In genomic region chr10:121975295-121976086, GRCh38 we compare ENCODE assay signal across 8 cellular contexts. TPM values are rescaled to one million over a fixed set of nuclear protein-coding genes. Genes with fewer than 3 reads are reported as not detected.
DNase-seq lines count a peak whose midpoint lies in the region; ATAC-seq and TF ChIP-seq lines count a peak whose summit lies in the region.

No MANE protein-coding gene starts in this region.

- ATAC-seq in naive thymus-derived CD8-positive, alpha-beta T cell, result no peak

- H3K4me3 Mint-ChIP-seq in naive thymus-derived CD8-positive, alpha-beta T cell, result peak overlapping the region; percentile 41 to 86 (median 74)

- no peaks in the 10 kb centered on the region for H3K9me3 Mint-ChIP-seq in naive thymus-derived CD8-positive, alpha-beta T cell

- intact Hi-C loops in dorsolateral prefrontal cortex (cut with DNase I), result loop anchor here in 1 of 2 donors (2.0 kb wide), 1 partner anchor 47 kb away; the partner anchor contains the start of gene ATE1

- H3K27ac ChIP-seq in dorsolateral prefrontal cortex, result peak overlapping the region in 58 of 59 donors; percentile 55 to 98 (median 94)

- POLR2A ChIA-PET in naive thymus-derived CD8-positive, alpha-beta T cell (lab: Charles Lee), result interaction anchor here (0.7 to 3.0 kb wide), 3 partner anchors 9 to 48 kb away, joined by 3 to 26 read pairs (median 4); partner anchors contain the start of gene ATE1

- H3K4me3 ChIP-seq in LNCaP clone FGC (ENCODE audit: low read depth, low read length) (peak overlapping the region; percentile 62), dorsolateral prefrontal cortex (peak overlapping the region; percentile 68 to 95 (median 86))

- no peak for TF ChIP-seq CTCF in LNCaP clone FGC (IDR thresholded peaks at IDR 0.05; ENCODE audit: control insufficient read depth, extremely low read depth, insufficient read depth)
- peak in 28 of 56 donors; percentile 1 to 84 (median 62) for TF ChIP-seq CTCF in dorsolateral prefrontal cortex (IDR thresholded peaks at IDR 0.05 in 54 of 56, conservative IDR thresholded peaks at IDR 0.05 in 2 of 56; ENCODE audit: low read depth in 1 of 56, partially characterized antibody in 56 of 56)

- DNase-seq in NCI-H1694 treated with DMSO at 0.1 percent for 48 hours (lab: John Stamatoyannopoulos, UW), result peak; percentile 0
- DNase-seq in NCI-H1694 (lab: John Stamatoyannopoulos, UW), result no peak
- no peak for DNase-seq in LNCaP clone FGC (ENCODE audit: low read depth)
- peak in 1 of 10 donors; percentile 49 for DNase-seq in dorsolateral prefrontal cortex
- no peak for DNase-seq in naive thymus-derived CD8-positive, alpha-beta T cell
- no peak for DNase-seq in stimulated activated naive CD4-positive, alpha-beta T cell treated with Interleukin-2 at 50 U/mL for 16 hours (lab: John Stamatoyannopoulos, UW)
- DNase-seq in NCI-H1048 (lab: John Stamatoyannopoulos, UW), result no peak
- no peak for DNase-seq in NCI-H2081 (lab: John Stamatoyannopoulos, UW)

- H3K27me3 Mint-ChIP-seq in naive thymus-derived CD8-positive, alpha-beta T cell, result no peaks in the 10 kb centered on the region

- no peaks in the 10 kb centered on the region for H3K27me3 ChIP-seq in dorsolateral prefrontal cortex

- peak overlapping the region in 7 of 10 donors; percentile 10 to 74 (median 48) for H3K27ac Mint-ChIP-seq in naive thymus-derived CD8-positive, alpha-beta T cell

- peaks cover 11 to 34% (median 28%) of the 10 kb centered on the region in 4 donors for H3K4me1 Mint-ChIP-seq in naive thymus-derived CD8-positive, alpha-beta T cell

- peaks cover 0 to 22% (median 0%) of the 10 kb centered on the region in 3 donors for H3K36me3 Mint-ChIP-seq in naive thymus-derived CD8-positive, alpha-beta T cell

RNA-seq across cellular contexts. Expression of gene NSMCE4A, which starts 0.5 kb away (rescaled TPM):
- 10 to 100 TPM; 16.5 to 50.0 (median 28.4) TPM for total RNA-seq in dorsolateral prefrontal cortex
- 10 to 100 TPM; 89.4 to 94.0 TPM for total RNA-seq in naive thymus-derived CD8-positive, alpha-beta T cell
- 10 to 100 TPM; 43.5 to 49.8 (median 46.7) TPM for polyA plus RNA-seq in naive thymus-derived CD8-positive, alpha-beta T cell

RNA-seq across cellular contexts. Expression of gene TACC2, which starts 13.5 kb away (rescaled TPM):
- 10 to 100 TPM; 27.0 to 73.4 (median 48.0) TPM for total RNA-seq in dorsolateral prefrontal cortex
- not detected for total RNA-seq in naive thymus-derived CD8-positive, alpha-beta T cell
- not detected for polyA plus RNA-seq in naive thymus-derived CD8-positive, alpha-beta T cell

RNA-seq across cellular contexts. Expression of gene ATE1, which starts 47.7 kb away (rescaled TPM):
- total RNA-seq in dorsolateral prefrontal cortex, result 10 to 100 TPM; 50.0 to 91.0 (median 68.8) TPM
- total RNA-seq in naive thymus-derived CD8-positive, alpha-beta T cell, result 10 to 100 TPM; 26.6 to 31.5 TPM
- 10 to 100 TPM; 19.1 to 24.5 (median 24.0) TPM for polyA plus RNA-seq in naive thymus-derived CD8-positive, alpha-beta T cell

Comparison
In these comparisons a context has a peak if more than half of its experiments do, and no peak if none do; other contexts are left out.
1. RNA of gene TACC2, which starts 13.5 kb away (total RNA-seq): 27.0 to 73.4 TPM in dorsolateral prefrontal cortex; not detected in naive thymus-derived CD8-positive, alpha-beta T cell; every median in the first group is over 10 times any median in the second.